Comparison of ENCODE assay signal across 11 cellular contexts in the genomic region with DNA sequence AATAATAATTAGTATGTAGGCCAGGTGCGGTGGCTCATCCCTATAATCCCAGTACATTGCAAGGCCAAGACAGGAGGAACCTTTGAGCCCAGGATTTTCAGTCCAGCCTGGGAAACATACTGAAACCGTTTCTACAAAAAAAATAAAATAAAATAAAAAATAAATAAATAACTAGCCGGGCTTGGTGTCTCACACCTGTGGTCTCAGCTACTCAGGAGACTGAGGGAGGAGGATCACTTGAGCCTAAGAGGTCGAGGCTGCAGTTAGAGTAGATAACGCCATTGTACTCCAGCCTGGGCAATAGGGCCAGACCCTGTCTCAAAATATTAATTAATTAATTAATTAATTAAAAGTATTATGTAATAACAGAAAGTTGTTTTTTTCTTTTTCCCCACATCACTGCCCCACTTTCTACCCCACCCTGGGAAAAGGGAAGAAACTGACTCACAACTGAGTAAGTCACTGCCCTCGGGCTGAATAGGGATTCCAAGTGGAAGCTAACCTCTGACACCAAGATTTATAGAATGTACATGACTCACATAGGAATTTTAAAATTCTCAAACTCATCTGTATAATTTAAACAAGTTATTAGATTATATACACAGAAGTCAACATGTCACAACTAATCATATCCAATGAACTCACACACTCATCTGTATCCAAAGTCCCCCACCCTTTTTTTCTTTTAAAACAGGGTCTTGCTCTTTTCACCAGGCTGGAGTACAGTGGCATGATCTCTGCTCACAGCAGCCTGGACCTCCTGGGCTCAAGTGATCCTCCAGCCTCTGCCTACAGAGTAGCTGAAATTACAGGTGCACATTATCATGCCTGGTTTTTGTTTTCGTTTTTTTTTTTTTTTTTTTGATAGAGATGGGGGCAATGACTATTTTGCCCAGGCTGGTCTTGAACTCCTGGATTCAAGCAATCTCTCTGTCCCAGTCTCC. TPM values are rescaled to one million over a fixed set of nuclear protein-coding genes. Genes with fewer than 3 reads are reported as not detected.
DNase-seq lines count a peak whose midpoint lies in the region; ATAC-seq, FAIRE-seq and TF ChIP-seq lines count a peak whose summit lies in the region.
"Had no signal": no experiment of that assay in that cellular context is flagged by ENCODE, and none has a peak within 500 bp of the region (broad histone marks: within the 10 kb centered on the region; RNA-seq: fewer than 3 reads in every experiment).

No MANE protein-coding gene starts in this region.

- no peak overlapping the region for H3K9ac ChIP-seq in astrocyte (ENCODE audit: low read length)
- H3K9ac ChIP-seq: parathyroid adenoma had no signal

- no peak overlapping the region for H3K4me2 ChIP-seq in astrocyte (ENCODE audit: low read length)

- H3K36me3 Mint-ChIP-seq in astrocyte (ENCODE audit: low read depth, unreplicated experiment), result peaks cover 32% of the 10 kb centered on the region
- H3K36me3 Mint-ChIP-seq in activated naive CD4-positive, alpha-beta T cell treated with anti-CD3 and anti-CD28 coated beads, Interleukin-2, amount 50 U/mL, for 72 hours, result peaks cover 48 to 83% of the 10 kb centered on the region in 2 donors

- H3K79me2 ChIP-seq in astrocyte (ENCODE audit: insufficient read depth, low read length), result no peaks in the 10 kb centered on the region
- H3K79me2 ChIP-seq: parathyroid adenoma had no signal

- H3K27me3 Mint-ChIP-seq in astrocyte (ENCODE audit: low read depth, unreplicated experiment), result no peaks in the 10 kb centered on the region

- peak overlapping the region; percentile 26 for H3K27ac Mint-ChIP-seq in astrocyte (ENCODE audit: unreplicated experiment)
- peak overlapping the region in 1 of 2 donors; percentile 12 for H3K27ac Mint-ChIP-seq in activated naive CD4-positive, alpha-beta T cell treated with anti-CD3 and anti-CD28 coated beads, Interleukin-2, amount 50 U/mL, for 72 hours

- FAIRE-seq in astrocyte (lab: Jason Lieb, UNC), result no peak

- H3K4me3 ChIP-seq in astrocyte (ENCODE audit: insufficient read depth, low read depth, low read length) (no peak overlapping the region), heart left ventricle (no peak overlapping the region)
- H3K4me3 ChIP-seq: adrenal gland had no signal

- TF ChIP-seq CTCF in astrocyte (IDR thresholded peaks at IDR 0.05; ENCODE audit: insufficient read depth, low read depth, low read length) (no peak), foreskin keratinocyte (conservative IDR thresholded peaks at IDR 0.05) (no peak), heart left ventricle (IDR thresholded peaks at IDR 0.05) (no peak)

- H3K36me3 ChIP-seq in astrocyte (ENCODE audit: insufficient read depth, low read length), result no peaks in the 10 kb centered on the region
- H3K36me3 ChIP-seq in heart left ventricle, result peaks cover 0 to 50% (median 32%) of the 10 kb centered on the region in 9 donors

- 92 to 95% (median 94%) methylated on average over 7 of the region's 7 CpGs for WGBS in heart left ventricle, 4 donors

- H3K4me3 Mint-ChIP-seq in astrocyte (ENCODE audit: unreplicated experiment), result no peak overlapping the region

- no peaks in the 10 kb centered on the region for H4K20me1 ChIP-seq in astrocyte (ENCODE audit: insufficient read depth, low read length)

- TF ChIP-seq POLR2A in heart left ventricle (IDR thresholded peaks at IDR 0.05), result no peak

- no peaks in the 10 kb centered on the region for H3K27me3 ChIP-seq in astrocyte (ENCODE audit: insufficient read depth, low read length)
- H3K27me3 ChIP-seq in foreskin keratinocyte, result no peaks in the 10 kb centered on the region
- H3K27me3 ChIP-seq in heart left ventricle, result no peaks in the 10 kb centered on the region
- H3K27me3 ChIP-seq: adrenal gland had no signal

- DNase-seq in A172 (ENCODE audit: low spot score) (peak; percentile 89), HS-27A (ENCODE audit: low read depth) (peak; percentile 61), astrocyte (ENCODE audit: low read depth) (peak; percentile 61), foreskin keratinocyte (peak; percentile 89 to 96), DMS79 treated with DMSO at 0.1 percent for 48 hours (lab: John Stamatoyannopoulos, UW) (no peak), heart left ventricle (no peak)
- DNase-seq in activated naive CD4-positive, alpha-beta T cell treated with anti-CD3 and anti-CD28 coated beads, Interleukin-2, amount 50 U/mL, for 72 hours (ENCODE audit: low spot score in 2 of 2), result no peak
- DNase-seq: T-helper 9 cell had no signal

- H2AFZ ChIP-seq in astrocyte (ENCODE audit: low read depth, low read length), result no peak overlapping the region
- H2AFZ ChIP-seq: parathyroid adenoma had no signal

- H3K4me1 ChIP-seq in astrocyte (ENCODE audit: insufficient read depth, low read length) (no peaks in the 10 kb centered on the region), foreskin keratinocyte (peaks cover 6% of the 10 kb centered on the region), heart left ventricle (no peaks in the 10 kb centered on the region)
- H3K4me1 ChIP-seq: adrenal gland, parathyroid adenoma had no signal

- intact Hi-C loops in heart left ventricle (cut with DNase I), result no loop called here

- ATAC-seq in foreskin keratinocyte (peak; percentile 95), HG03571 (IDR thresholded peaks at IDR 0.05; ENCODE audit: unreplicated experiment) (no peak), heart left ventricle (no peak)
- ATAC-seq in activated naive CD4-positive, alpha-beta T cell treated with anti-CD3 and anti-CD28 coated beads, Interleukin-2, amount 50 U/mL, for 72 hours, result no peak

- H3K4me1 Mint-ChIP-seq in astrocyte (ENCODE audit: low read depth, unreplicated experiment), result peaks cover 11% of the 10 kb centered on the region

- H3K9me3 ChIP-seq in astrocyte (ENCODE audit: insufficient read depth, low read depth, low read length) (no peaks in the 10 kb centered on the region), heart left ventricle (no peaks in the 10 kb centered on the region)
- H3K9me3 ChIP-seq: adrenal gland had no signal

- H3K9me3 Mint-ChIP-seq in astrocyte (ENCODE audit: unreplicated experiment), result peaks cover 6% of the 10 kb centered on the region
- H3K9me3 Mint-ChIP-seq in activated naive CD4-positive, alpha-beta T cell treated with anti-CD3 and anti-CD28 coated beads, Interleukin-2, amount 50 U/mL, for 72 hours, result peaks cover 28 to 31% of the 10 kb centered on the region in 2 donors

- H3K27ac ChIP-seq in astrocyte (ENCODE audit: low read depth, low read length) (no peak overlapping the region), foreskin keratinocyte (peak overlapping the region; percentile 34), heart left ventricle (no peak overlapping the region)
- H3K27ac ChIP-seq: adrenal gland, parathyroid adenoma had no signal

RNA-seq across cellular contexts. Expression of a gene that starts 12.5 kb away (rescaled TPM):
- 9.7 and 11.7 TPM in 2 replicates for total RNA-seq in A172 (2014; rRNA removed; shearing (Covaris generic))
- total RNA-seq in astrocyte (18.8 and 21.1 TPM in 2 replicates), foreskin keratinocyte (6.5 and 6.9 TPM in 2 replicates), heart left ventricle (10 to 100 TPM in 2 of 9 donors, 1 to 10 TPM in 7; 3.8 to 12.6 (median 6.9) TPM)
- polyA plus RNA-seq in foreskin keratinocyte (0.85 and 1.2 TPM in 2 replicates), heart left ventricle (1 to 10 TPM; 4.8 TPM)
- total RNA-seq in activated naive CD4-positive, alpha-beta T cell treated with anti-CD3 and anti-CD28 coated beads, Interleukin-2, amount 50 U/mL, for 72 hours, result 10 to 100 TPM; 17.5 to 19.7 TPM

Comparison
In these comparisons a context has a peak if more than half of its experiments do, and no peak if none do; other contexts are left out.
1. DNase-seq: peak in A172 (single experiment), HS-27A (single experiment), astrocyte (single experiment) and foreskin keratinocyte (2 of 2); none in DMS79 treated with DMSO at 0.1 percent for 48 hours (single experiment), activated naive CD4-positive, alpha-beta T cell treated with anti-CD3 and anti-CD28 coated beads, Interleukin-2, amount 50 U/mL, for 72 hours (0 of 2) and heart left ventricle (0 of 5).